8 cellular contexts compared by ENCODE assay signal in genomic region chr21:25862596-25862995, GRCh38.
DNase-seq lines count a peak whose midpoint lies in the region; ATAC-seq and TF ChIP-seq lines count a peak whose summit lies in the region.

No MANE protein-coding gene starts in this region.

- no TSS peak for BruUV-seq in PC-9 (replicated peaks; lab: Mats Ljungman, UMichigan)

- H3K14ac ChIP-seq in H9 (ENCODE audit: insufficient read depth, low read length): no peak overlapping the region

- H3K27me3 ChIP-seq in H9 (ENCODE audit: insufficient read depth, low read length) (no peaks in the 10 kb centered on the region), PC-9 (ENCODE audit: insufficient read depth, low read depth) (no peaks in the 10 kb centered on the region)

- no peaks in the 10 kb centered on the region for H3K79me2 ChIP-seq in H9 (ENCODE audit: insufficient read depth, low read length)
- H3K79me2 ChIP-seq in PC-9 (ENCODE audit: low read depth): no peaks in the 10 kb centered on the region

- H3K27ac Mint-ChIP-seq in activated T-cell treated with anti-CD3 and anti-CD28 coated beads, Interleukin-2, amount 50 U/mL, for 72 hours: no peak overlapping the region
- no peak overlapping the region for H3K27ac Mint-ChIP-seq in activated T-cell treated with anti-CD3 and anti-CD28 coated beads, Interleukin-2, amount 50 U/mL, for 24 hours
- no peak overlapping the region for H3K27ac Mint-ChIP-seq in H9

- CTCF ChIA-PET in PC-9 (lab: Charles Lee): no interaction called here

- no CpG with 5 or more reads among the region's 1 CpG for WGBS in H9 (ENCODE audit: extremely low coverage, insufficient read length, low lambda C conversion rate)

- no peaks in the 10 kb centered on the region for H3K27me3 Mint-ChIP-seq in activated T-cell treated with anti-CD3 and anti-CD28 coated beads, Interleukin-2, amount 50 U/mL, for 72 hours (ENCODE audit: low read depth)
- H3K27me3 Mint-ChIP-seq in activated T-cell treated with anti-CD3 and anti-CD28 coated beads, Interleukin-2, amount 50 U/mL, for 24 hours: peaks cover 2% of the 10 kb centered on the region
- H3K27me3 Mint-ChIP-seq in H9 (ENCODE audit: low read depth): no peaks in the 10 kb centered on the region

- TF ChIP-seq CTCF in H9 (conservative IDR thresholded peaks at IDR 0.05) (peak; percentile 88), PC-9 (conservative IDR thresholded peaks at IDR 0.05) (peak; percentile 57; the same call in 1 of the 2 replicates)

- no peaks in the 10 kb centered on the region for H3K9me3 Mint-ChIP-seq in activated T-cell treated with anti-CD3 and anti-CD28 coated beads, Interleukin-2, amount 50 U/mL, for 72 hours
- no peaks in the 10 kb centered on the region for H3K9me3 Mint-ChIP-seq in activated T-cell treated with anti-CD3 and anti-CD28 coated beads, Interleukin-2, amount 50 U/mL, for 24 hours
- no peaks in the 10 kb centered on the region for H3K9me3 Mint-ChIP-seq in H9

- TF ChIP-seq POLR2A in erythroblast (IDR thresholded peaks at IDR 0.05; ENCODE audit: low read length): no peak

- no peak overlapping the region for H3K18ac ChIP-seq in H9 (ENCODE audit: insufficient read length, low read depth, low read length)

- H4K20me1 ChIP-seq in H9 (ENCODE audit: control insufficient read depth, insufficient read depth, insufficient read length) (no peaks in the 10 kb centered on the region), PC-9 (ENCODE audit: insufficient read depth) (no peaks in the 10 kb centered on the region)

- no peak overlapping the region for H3K23ac ChIP-seq in H9 (ENCODE audit: insufficient read length, low read depth, low read length)

- no peak overlapping the region for H2AK5ac ChIP-seq in H9 (ENCODE audit: insufficient read length, low read length)

- H3K27ac ChIP-seq in H9 (ENCODE audit: insufficient read length, low read depth, low read length) (no peak overlapping the region), PC-9 (no peak overlapping the region)

- H3K4me1 ChIP-seq in H9 (ENCODE audit: insufficient read depth, low read length): no peaks in the 10 kb centered on the region
- no peaks in the 10 kb centered on the region for H3K4me1 ChIP-seq in PC-9 (replicated peaks; ENCODE audit: insufficient read depth)

- H3K9me3 ChIP-seq in H9 (ENCODE audit: control insufficient read depth, low read depth, low read length): no peaks in the 10 kb centered on the region
- H3K9me3 ChIP-seq in PC-9 (ENCODE audit: insufficient read depth, low read depth): no peaks in the 10 kb centered on the region

- H2BK5ac ChIP-seq in H9 (ENCODE audit: insufficient read length, low read length): no peak overlapping the region

- H3K23me2 ChIP-seq in H9 (ENCODE audit: insufficient read length, low read depth, low read length, poor library complexity, severe bottlenecking): no peaks in the 10 kb centered on the region

- no peak overlapping the region for H3K56ac ChIP-seq in H9 (ENCODE audit: insufficient read length, low read depth, low read length)

- H2BK120ac ChIP-seq in H9 (ENCODE audit: low read depth, low read length, poor library complexity, severe bottlenecking): no peak overlapping the region

- H2BK12ac ChIP-seq in H9 (ENCODE audit: insufficient read length, low read depth, low read length): no peak overlapping the region

- no peak overlapping the region for H4K8ac ChIP-seq in H9 (replicated peaks; ENCODE audit: insufficient read length, low read depth, low read length)

- H3K4me2 ChIP-seq in H9 (ENCODE audit: insufficient read depth, insufficient read length, low read length) (no peak overlapping the region), PC-9 (no peak overlapping the region)

- intact Hi-C loops in PC-9 (cut with micrococcal nuclease; ENCODE audit: unreplicated experiment): no loop called here

- no peaks in the 10 kb centered on the region for H3K79me1 ChIP-seq in H9 (ENCODE audit: insufficient read depth, low read depth, low read length, poor library complexity, severe bottlenecking)

- peak; percentile 26 to 27 for DNase-seq in activated T-cell treated with anti-CD3 and anti-CD28 coated beads, Interleukin-2, amount 50 U/mL, for 72 hours
- no peak for DNase-seq in activated T-cell treated with anti-CD3 and anti-CD28 coated beads, Interleukin-2, amount 50 U/mL, for 24 hours
- no peak for DNase-seq in H9
- no peak for DNase-seq in PC-9
- peak; percentile 48 to 54 for DNase-seq in erythroblast (lab: John Stamatoyannopoulos, UW)
- DNase-seq in stimulated activated CD4-positive, alpha-beta T cell treated with anti-CD3 and anti-CD28 coated beads, Interleukin-4, amount 100 ng/mL, for 24 hours: peak; percentile 11
- DNase-seq in NCI-H2171 (lab: John Stamatoyannopoulos, UW): no peak

- no peak overlapping the region for H3T11ph ChIP-seq in H9 (ENCODE audit: low read length)

- peak in 1 of 2 donors; percentile 30 for ATAC-seq in activated T-cell treated with anti-CD3 and anti-CD28 coated beads, Interleukin-2, amount 50 U/mL, for 72 hours (replicated peaks in 1 of 2)
- ATAC-seq in GM18858 (IDR thresholded peaks at IDR 0.05; ENCODE audit: unreplicated experiment): no peak

- no peaks in the 10 kb centered on the region for H3K36me3 ChIP-seq in PC-9 (ENCODE audit: low read depth)

- no peak overlapping the region for H2BK15ac ChIP-seq in H9 (ENCODE audit: low read depth, low read length)

- no peak overlapping the region for H3K4ac ChIP-seq in H9 (ENCODE audit: low read depth, low read length)

- POLR2A ChIA-PET in PC-9 (lab: Charles Lee; ENCODE audit: unreplicated experiment): no interaction called here

- H3K9me2 ChIP-seq in PC-9 (ENCODE audit: insufficient read depth): no peaks in the 10 kb centered on the region

- H3K4me1 Mint-ChIP-seq in activated T-cell treated with anti-CD3 and anti-CD28 coated beads, Interleukin-2, amount 50 U/mL, for 72 hours (ENCODE audit: low read depth): no peaks in the 10 kb centered on the region
- no peaks in the 10 kb centered on the region for H3K4me1 Mint-ChIP-seq in activated T-cell treated with anti-CD3 and anti-CD28 coated beads, Interleukin-2, amount 50 U/mL, for 24 hours (ENCODE audit: low read depth)
- peaks cover 11% of the 10 kb centered on the region in 2 experiments for H3K4me1 Mint-ChIP-seq in H9

- H2BK20ac ChIP-seq in H9 (ENCODE audit: low read depth, low read length, poor library complexity, severe bottlenecking): no peak overlapping the region

- H2AFZ ChIP-seq in H9 (ENCODE audit: low read length) (no peak overlapping the region), PC-9 (no peak overlapping the region)

- H4K91ac ChIP-seq in H9 (ENCODE audit: insufficient read length, low read depth, low read length): no peak overlapping the region

- no peak overlapping the region for H3K4me3 ChIP-seq in PC-9

- H3K36me3 Mint-ChIP-seq in activated T-cell treated with anti-CD3 and anti-CD28 coated beads, Interleukin-2, amount 50 U/mL, for 72 hours (ENCODE audit: insufficient read depth in 2 of 2): no peaks in the 10 kb centered on the region
- no peaks in the 10 kb centered on the region for H3K36me3 Mint-ChIP-seq in activated T-cell treated with anti-CD3 and anti-CD28 coated beads, Interleukin-2, amount 50 U/mL, for 24 hours (ENCODE audit: low read depth)
- no peaks in the 10 kb centered on the region for H3K36me3 Mint-ChIP-seq in H9 (ENCODE audit: insufficient read depth in 1 of 3, low read depth in 3 of 3)

- H3K9ac ChIP-seq in H9 (ENCODE audit: extremely low read depth, insufficient read length, low read length): no peak overlapping the region

- H3K4me3 Mint-ChIP-seq in activated T-cell treated with anti-CD3 and anti-CD28 coated beads, Interleukin-2, amount 50 U/mL, for 72 hours: no peak overlapping the region
- H3K4me3 Mint-ChIP-seq in activated T-cell treated with anti-CD3 and anti-CD28 coated beads, Interleukin-2, amount 50 U/mL, for 24 hours: no peak overlapping the region
- no peak overlapping the region for H3K4me3 Mint-ChIP-seq in H9

- H3F3A ChIP-seq in PC-9 (ENCODE audit: insufficient read depth, low read depth): no peaks in the 10 kb centered on the region

- H4K5ac ChIP-seq in H9 (ENCODE audit: insufficient read length, low read depth, low read length): no peak overlapping the region

Comparison
In these comparisons a context has a peak if more than half of its experiments do, and no peak if none do; other contexts are left out.
1. DNase-seq: peak in activated T-cell treated with anti-CD3 and anti-CD28 coated beads, Interleukin-2, amount 50 U/mL, for 72 hours (2 of 2), erythroblast (2 of 2) and stimulated activated CD4-positive, alpha-beta T cell treated with anti-CD3 and anti-CD28 coated beads, Interleukin-4, amount 100 ng/mL, for 24 hours (single experiment); none in activated T-cell treated with anti-CD3 and anti-CD28 coated beads, Interleukin-2, amount 50 U/mL, for 24 hours (single experiment), H9 (single experiment), PC-9 (0 of 2) and NCI-H2171 (single experiment).